Comparison of ENCODE assay signal across 17 cellular contexts in the genomic region with DNA sequence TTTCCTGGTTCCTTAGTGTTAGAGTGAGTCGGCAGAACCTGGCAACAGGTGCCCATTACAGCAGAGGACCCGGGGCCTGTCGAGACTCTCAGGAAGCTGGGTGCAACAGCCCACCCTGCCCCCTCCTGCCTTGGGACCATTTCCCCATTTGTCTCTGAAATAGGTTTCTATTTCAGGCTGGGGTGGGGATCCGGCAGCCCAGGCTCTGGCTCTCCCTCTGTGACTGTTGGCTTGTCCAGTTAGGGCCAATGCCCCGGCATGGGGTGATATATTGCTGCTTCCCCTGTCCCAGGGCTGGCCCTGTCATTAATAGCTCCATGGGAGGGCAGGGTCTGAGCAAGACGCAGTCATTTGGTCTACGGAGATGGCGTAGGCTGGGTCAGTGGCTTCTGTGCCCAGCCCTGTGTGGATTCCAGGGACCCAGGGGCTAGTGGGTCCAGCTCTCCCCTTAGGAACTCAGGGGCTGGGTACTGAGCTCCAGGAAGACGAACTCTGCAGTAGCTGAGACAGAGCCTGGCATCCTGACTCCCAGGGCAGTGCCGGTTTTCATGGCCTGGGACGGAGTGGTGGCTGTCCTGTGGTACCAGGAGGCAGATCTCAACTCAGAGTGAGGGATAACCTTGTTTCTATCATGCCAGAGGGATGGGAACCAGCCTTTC. TPM values are rescaled to one million over a fixed set of nuclear protein-coding genes. Genes with fewer than 3 reads are reported as not detected.
DNase-seq lines count a peak whose midpoint lies in the region; ATAC-seq, FAIRE-seq and TF ChIP-seq lines count a peak whose summit lies in the region.
"Had no signal": no experiment of that assay in that cellular context is flagged by ENCODE, and none has a peak within 500 bp of the region (broad histone marks: within the 10 kb centered on the region; RNA-seq: fewer than 3 reads in every experiment).

No MANE protein-coding gene starts in this region.

- DNase-seq in A549 (ENCODE audit: low read depth in 1 of 2, low spot score in 1 of 2) (no peak), HL-60 (ENCODE audit: low read depth in 1 of 2, low spot score in 1 of 2) (peak in 1 of 2 experiments; percentile 29), K562 (ENCODE audit: extremely low read depth in 1 of 4, low spot score in 3 of 4) (no peak), endothelial cell (ENCODE audit: low spot score) (no peak), MG63 (no peak), T-cell (no peak), dermis blood vessel endothelial cell (no peak)
- no peak for DNase-seq in naive thymus-derived CD4-positive, alpha-beta T cell
- DNase-seq: activated CD8-positive, alpha-beta T cell treated with anti-CD3 and anti-CD28 coated beads for 36 hours; caudate nucleus; COR-L47; NCI-H187; NCI-H510A; WERI-Rb-1 had no signal

- no TSS peak for BruUV-seq in K562 (replicated peaks; lab: Mats Ljungman, UMichigan)

- TF ChIP-seq RAD21 in A549 (conservative IDR thresholded peaks at IDR 0.05 in 1 of 2, IDR thresholded peaks at IDR 0.05 in 1 of 2) (no peak), K562 (CRISPR knock-in tag; conservative IDR thresholded peaks at IDR 0.05 in 1 of 2, IDR thresholded peaks at IDR 0.05 in 1 of 2) (no peak)

- peaks cover 0 to 37% (median 0%) of the 10 kb centered on the region in 5 donors for H3K27me3 Mint-ChIP-seq in naive thymus-derived CD4-positive, alpha-beta T cell
- H3K27me3 Mint-ChIP-seq in endothelial cell (ENCODE audit: unreplicated experiment) (peaks cover 9% of the 10 kb centered on the region), T-cell (peaks cover 3 to 18% of the 10 kb centered on the region in 2 donors)

- in situ Hi-C loops in K562 (cut with MboI) = no loop called here

- H3K4me3 ChIP-seq in A549 (no peak overlapping the region), HL-60 (replicated peaks; ENCODE audit: insufficient read depth, low read length) (peak overlapping the region; percentile 22), K562 (no peak overlapping the region), MG63 (no peak overlapping the region)
- H3K4me3 ChIP-seq in naive thymus-derived CD4-positive, alpha-beta T cell (ENCODE audit: low read length) = no peak overlapping the region

- no peaks in the 10 kb centered on the region for H3K36me3 Mint-ChIP-seq in naive thymus-derived CD4-positive, alpha-beta T cell
- no peaks in the 10 kb centered on the region for H3K36me3 Mint-ChIP-seq in endothelial cell (ENCODE audit: low read depth, unreplicated experiment)
- no peaks in the 10 kb centered on the region for H3K36me3 Mint-ChIP-seq in T-cell

- WGBS in A549 (ENCODE audit: missing lambda C conversion rate) = 88% methylated on average over 11 of the region's 11 CpGs
- WGBS in K562 (ENCODE audit: insufficient coverage, low coverage, missing lambda C conversion rate) = 0% methylated on average over 11 of the region's 11 CpGs

- TF ChIP-seq CTCF in A549 (IDR thresholded peaks at IDR 0.05) (no peak), HL-60 (IDR thresholded peaks at IDR 0.05; ENCODE audit: insufficient read depth, low read length) (no peak), K562 (IDR thresholded peaks at IDR 0.05 in 2 of 3, conservative IDR thresholded peaks at IDR 0.05 in 1 of 3; ENCODE audit: insufficient read depth in 2 of 3, low read depth in 1 of 3, low read length in 3 of 3) (no peak), endothelial cell (IDR thresholded peaks at IDR 0.05; ENCODE audit: unreplicated experiment) (no peak)

- no peaks in the 10 kb centered on the region for H3K27me3 ChIP-seq in HL-60 (ENCODE audit: insufficient read depth, poor library complexity, severe bottlenecking)
- H3K27me3 ChIP-seq in K562 (ENCODE audit: control insufficient read depth in 2 of 2, insufficient read depth in 2 of 2, low read length in 2 of 2) = peaks cover 38 to 52% of the 10 kb centered on the region in 2 experiments
- H3K27me3 ChIP-seq in naive thymus-derived CD4-positive, alpha-beta T cell (ENCODE audit: control insufficient read depth in 2 of 2, insufficient read depth in 2 of 2, low read length in 2 of 2) = no peaks in the 10 kb centered on the region
- no peaks in the 10 kb centered on the region for H3K27me3 ChIP-seq in MG63
- H3K27me3 ChIP-seq: adrenal gland had no signal

- no peaks in the 10 kb centered on the region for H4K20me1 ChIP-seq in K562 (replicated peaks; ENCODE audit: control insufficient read depth, insufficient read depth, low read length)

- H3K79me2 ChIP-seq in K562 (ENCODE audit: control insufficient read depth, insufficient read depth, low read length) = no peaks in the 10 kb centered on the region

- no peaks in the 10 kb centered on the region for H3K9me3 Mint-ChIP-seq in naive thymus-derived CD4-positive, alpha-beta T cell
- H3K9me3 Mint-ChIP-seq in endothelial cell (ENCODE audit: unreplicated experiment) = no peaks in the 10 kb centered on the region
- H3K9me3 Mint-ChIP-seq in T-cell = no peaks in the 10 kb centered on the region
- H3K9me3 Mint-ChIP-seq: activated CD8-positive, alpha-beta T cell treated with anti-CD3 and anti-CD28 coated beads for 36 hours had no signal

- H3K4me1 ChIP-seq in A549 (peaks cover 47% of the 10 kb centered on the region), K562 (replicated peaks in 1 of 2; ENCODE audit: control insufficient read depth in 2 of 2, insufficient read depth in 2 of 2, low read length in 2 of 2) (peaks cover 0 to 14% of the 10 kb centered on the region in 2 experiments; a peak in 3 of 5 replicates)
- no peaks in the 10 kb centered on the region for H3K4me1 ChIP-seq in naive thymus-derived CD4-positive, alpha-beta T cell (ENCODE audit: control insufficient read depth in 2 of 2, insufficient read depth in 2 of 2, low read length in 2 of 2)

- CTCF ChIA-PET in A549 (lab: Yijun Ruan, JAX) (interaction anchor here (0.6 to 16.0 kb wide), 8 partner anchors 12 to 529 kb away, joined by 3 to 224 read pairs (median 3); no protein-coding TSS in a partner anchor), K562 (lab: Yijun Ruan, JAX; ENCODE audit: low intra/inter-chr PET ratio) (no interaction called here), T-cell (lab: Charles Lee) (interaction anchor here (0.5 to 0.7 kb wide), 2 partner anchors 30 to 592 kb away, joined by 3 read pairs; no protein-coding TSS in a partner anchor)
- CTCF ChIA-PET in naive thymus-derived CD4-positive, alpha-beta T cell (lab: Charles Lee) = interaction anchor here (0.6 kb wide), 1 partner anchor 736 kb away, joined by 4 read pairs; no protein-coding TSS in a partner anchor

- TF ChIP-seq EP300 in A549 (IDR thresholded peaks at IDR 0.05) (no peak), K562 (IDR thresholded peaks at IDR 0.05; ENCODE audit: low read length) (no peak)

- peak overlapping the region in 1 of 2 experiments; percentile 39; a peak in 1 of 4 replicates for H3K9ac ChIP-seq in K562 (ENCODE audit: insufficient read depth in 1 of 2, low read depth in 2 of 2, low read length in 2 of 2)

- FAIRE-seq in A549 (lab: Jason Lieb, UNC) (no peak), K562 (lab: Jason Lieb, UNC) (no peak)

- POLR2A ChIA-PET in A549 (lab: Yijun Ruan, JAX) (no interaction called here), K562 (lab: Yijun Ruan, JAX) (interaction anchor here (0.5 to 0.7 kb wide), 3 partner anchors 8 to 948 kb away, joined by 3 read pairs; no protein-coding TSS in a partner anchor), T-cell (lab: Charles Lee) (no interaction called here)
- POLR2A ChIA-PET in naive thymus-derived CD4-positive, alpha-beta T cell (lab: Charles Lee) = no interaction called here

- TF ChIP-seq POLR2A in A549 (IDR thresholded peaks at IDR 0.05; ENCODE audit: low read length) = no peak
- TF ChIP-seq POLR2A in K562 (conservative IDR thresholded peaks at IDR 0.05) = no peak

- H3K36me3 ChIP-seq in K562 (ENCODE audit: control insufficient read depth, insufficient read depth, low read length) (no peaks in the 10 kb centered on the region), MG63 (no peaks in the 10 kb centered on the region)
- no peaks in the 10 kb centered on the region for H3K36me3 ChIP-seq in naive thymus-derived CD4-positive, alpha-beta T cell (ENCODE audit: control insufficient read depth in 2 of 3, insufficient read depth in 3 of 3, low read length in 3 of 3)
- H3K36me3 ChIP-seq: adrenal gland, WERI-Rb-1 had no signal

- H3K27ac ChIP-seq in A549 (peak overlapping the region; percentile 10 to 91; a peak in 4 of 6 replicates), HL-60 (replicated peaks) (no peak overlapping the region), K562 (ENCODE audit: extremely low read depth, low read depth, low read length) (no peak overlapping the region)
- H3K27ac ChIP-seq in naive thymus-derived CD4-positive, alpha-beta T cell (ENCODE audit: low read depth, low read length) = no peak overlapping the region
- H3K27ac ChIP-seq: WERI-Rb-1 had no signal

- H3K4me1 Mint-ChIP-seq in naive thymus-derived CD4-positive, alpha-beta T cell = peaks cover 0 to 2% (median 0%) of the 10 kb centered on the region in 7 donors
- H3K4me1 Mint-ChIP-seq in endothelial cell (ENCODE audit: unreplicated experiment) (peaks cover 12% of the 10 kb centered on the region), T-cell (no peaks in the 10 kb centered on the region)

- H3K27ac Mint-ChIP-seq in naive thymus-derived CD4-positive, alpha-beta T cell = no peak overlapping the region
- H3K27ac Mint-ChIP-seq in endothelial cell (ENCODE audit: unreplicated experiment) = no peak overlapping the region
- no peak overlapping the region for H3K27ac Mint-ChIP-seq in T-cell
- H3K27ac Mint-ChIP-seq: activated CD8-positive, alpha-beta T cell treated with anti-CD3 and anti-CD28 coated beads for 36 hours had no signal

- H3K4me3 Mint-ChIP-seq in naive thymus-derived CD4-positive, alpha-beta T cell = no peak overlapping the region
- H3K4me3 Mint-ChIP-seq in endothelial cell (ENCODE audit: unreplicated experiment) (no peak overlapping the region), T-cell (no peak overlapping the region)
- H3K4me3 Mint-ChIP-seq: activated CD8-positive, alpha-beta T cell treated with anti-CD3 and anti-CD28 coated beads for 36 hours had no signal

- H3K9me3 ChIP-seq in A549 (no peaks in the 10 kb centered on the region), K562 (replicated peaks; ENCODE audit: control insufficient read depth, insufficient read depth, low read depth, low read length) (no peaks in the 10 kb centered on the region), MG63 (no peaks in the 10 kb centered on the region)
- H3K9me3 ChIP-seq in naive thymus-derived CD4-positive, alpha-beta T cell (ENCODE audit: control insufficient read depth in 2 of 3, low read length in 3 of 3) = no peaks in the 10 kb centered on the region
- H3K9me3 ChIP-seq: adrenal gland had no signal

- ATAC-seq in A549 (no peak), K562 (no peak), T-cell (replicated peaks in 1 of 4) (no peak)
- peak; percentile 28 for ATAC-seq in naive thymus-derived CD4-positive, alpha-beta T cell
- ATAC-seq: activated CD8-positive, alpha-beta T cell treated with anti-CD3 and anti-CD28 coated beads for 36 hours; left lobe of liver had no signal

- intact Hi-C loops in K562 (cut with micrococcal nuclease) = no loop called here
- intact Hi-C loops in naive thymus-derived CD4-positive, alpha-beta T cell (cut with micrococcal nuclease) = no loop called here

- peak overlapping the region; percentile 90 for H3K4me2 ChIP-seq in A549
- no peak overlapping the region for H3K4me2 ChIP-seq in K562 (ENCODE audit: insufficient read depth, low read length)

- no peak overlapping the region for H2AFZ ChIP-seq in K562 (ENCODE audit: low read depth, low read length)

- H3K9me1 ChIP-seq in K562 (ENCODE audit: control insufficient read depth, insufficient read depth, low read length) = no peaks in the 10 kb centered on the region

RNA-seq across cellular contexts. Expression of gene P2RY6, which starts 2.7 kb away (rescaled TPM):
- polyA plus RNA-seq in A549 (2011; rRNA removed) (6.8 and 8.4 TPM in 2 replicates), A549 (2017; fragmentation: RNase III; extraction: RNeasy Plus Mini Kit Qiagen cat#74134 plus additional on column Dnase treatment) (8.8 to 11.2 TPM (median 9.1 TPM) in 3 replicates), K562 (2011; rRNA removed) (not detected in 2 replicates), K562 (2014; fragmentation: Illumina TruSeq; extraction: Trizol) (not detected in 2 replicates), K562 (2014; fragmentation: Nextera tagmentation; extraction: Ambion mirVana) (not detected), K562 (2014; rRNA removed) (not detected in 2 replicates)
- polyA plus RNA-seq in A549 (2012; cell fraction: cytosol; rRNA removed) = 37.8 and 59.4 TPM in 2 replicates
- 64.4 and 119 TPM in 2 replicates for polyA plus RNA-seq in A549 (2012; cell fraction: nucleus; rRNA removed)
- 7.6 and 11.6 TPM in 2 replicates for polyA minus RNA-seq in A549 (2011; rRNA and poly(A)+ RNA removed)
- total RNA-seq in K562 (2011; cell fraction: chromatin; rRNA removed; ENCODE audit: low replicate concordance) = not detected in 2 replicates
- not detected in 2 replicates for total RNA-seq in K562 (2011; cell fraction: nucleolus; rRNA removed)
- total RNA-seq in K562 (2011; cell fraction: nucleoplasm; rRNA removed) = not detected in 2 replicates
- total RNA-seq in K562 (2014; rRNA removed) (not detected in 2 replicates), K562 (2014; rRNA removed; fragmentation: Illumina TruSeq; extraction: Trizol) (not detected in 2 replicates), K562 (2015; rRNA removed; fragmentation: Illumina TruSeq; extraction: Trizol) (not detected in 2 replicates), K562 (2021) (not detected in 2 replicates), endothelial cell (ENCODE audit: unreplicated experiment) (0.74 TPM), T-cell (1 to 10 TPM in 1 of 5 donors, not detected in 4; 1.4 TPM), dermis blood vessel endothelial cell (0.05 TPM in 1 of 2 replicates, not detected in the other)
- polyA plus RNA-seq in K562 (2011; cell fraction: cytosol; rRNA removed) = not detected in 2 replicates
- polyA plus RNA-seq in K562 (2011; cell fraction: nucleus; rRNA removed) = not detected in 2 replicates
- polyA plus RNA-seq in K562 (2012) = not detected in 2 replicates
- not detected in 2 replicates for polyA minus RNA-seq in K562 (2011; rRNA and poly(A)+ RNA removed)
- polyA minus RNA-seq in K562 (2011; cell fraction: cytosol; rRNA and poly(A)+ RNA removed) = not detected in 2 replicates
- not detected in 2 replicates for polyA minus RNA-seq in K562 (2011; cell fraction: nucleus; rRNA and poly(A)+ RNA removed)
- 1 to 10 TPM in 1 of 5 experiments, under 1 TPM in 2, not detected in 2; 0.34 to 1.8 (median 0.92) TPM for total RNA-seq in naive thymus-derived CD4-positive, alpha-beta T cell
- polyA plus RNA-seq in naive thymus-derived CD4-positive, alpha-beta T cell = not detected
- total RNA-seq in MG63 (2014; rRNA removed; shearing (Covaris generic); ENCODE audit: low replicate concordance) = 6.7 and 23.4 TPM in 2 replicates
- total RNA-seq: activated CD8-positive, alpha-beta T cell treated with anti-CD3 and anti-CD28 coated beads for 36 hours had no signal

RNA-seq across cellular contexts. Expression of gene ARHGEF17, which starts 33.2 kb away (rescaled TPM):
- polyA plus RNA-seq in A549 (2011; rRNA removed) (7.0 and 11.0 TPM in 2 replicates), A549 (2017; fragmentation: RNase III; extraction: RNeasy Plus Mini Kit Qiagen cat#74134 plus additional on column Dnase treatment) (16.2 to 19.2 TPM (median 16.9 TPM) in 3 replicates), K562 (2011; rRNA removed) (0.68 and 1.2 TPM in 2 replicates), K562 (2014; fragmentation: Illumina TruSeq; extraction: Trizol) (0.10 and 0.17 TPM in 2 replicates), K562 (2014; fragmentation: Nextera tagmentation; extraction: Ambion mirVana) (not detected), K562 (2014; rRNA removed) (0.09 and 0.17 TPM in 2 replicates)
- 15.3 and 21.1 TPM in 2 replicates for polyA plus RNA-seq in A549 (2012; cell fraction: cytosol; rRNA removed)
- polyA plus RNA-seq in A549 (2012; cell fraction: nucleus; rRNA removed) = 105 and 156 TPM in 2 replicates
- polyA minus RNA-seq in A549 (2011; rRNA and poly(A)+ RNA removed) = 12.0 and 17.3 TPM in 2 replicates
- 0.55 and 6.0 TPM in 2 replicates for total RNA-seq in K562 (2011; cell fraction: chromatin; rRNA removed; ENCODE audit: low replicate concordance)
- 2.4 and 4.8 TPM in 2 replicates for total RNA-seq in K562 (2011; cell fraction: nucleolus; rRNA removed)
- total RNA-seq in K562 (2011; cell fraction: nucleoplasm; rRNA removed) = 1.3 and 1.6 TPM in 2 replicates
- total RNA-seq in K562 (2014; rRNA removed) (0.09 and 0.20 TPM in 2 replicates), K562 (2014; rRNA removed; fragmentation: Illumina TruSeq; extraction: Trizol) (0.03 and 0.07 TPM in 2 replicates), K562 (2015; rRNA removed; fragmentation: Illumina TruSeq; extraction: Trizol) (0.04 and 0.23 TPM in 2 replicates), K562 (2021) (0.29 and 0.53 TPM in 2 replicates), endothelial cell (ENCODE audit: unreplicated experiment) (93.3 TPM), T-cell (1 to 10 TPM in 1 of 5 donors, under 1 TPM in 4; 0.23 to 1.0 (median 0.49) TPM), dermis blood vessel endothelial cell (25.0 and 55.4 TPM in 2 replicates)
- polyA plus RNA-seq in K562 (2011; cell fraction: cytosol; rRNA removed) = 0.96 and 2.9 TPM in 2 replicates
- 5.2 and 8.3 TPM in 2 replicates for polyA plus RNA-seq in K562 (2011; cell fraction: nucleus; rRNA removed)
- polyA plus RNA-seq in K562 (2012) = 0.25 and 0.31 TPM in 2 replicates
- polyA minus RNA-seq in K562 (2011; rRNA and poly(A)+ RNA removed) = 1.3 and 1.4 TPM in 2 replicates
- 0.57 and 1.4 TPM in 2 replicates for polyA minus RNA-seq in K562 (2011; cell fraction: cytosol; rRNA and poly(A)+ RNA removed)
- polyA minus RNA-seq in K562 (2011; cell fraction: nucleus; rRNA and poly(A)+ RNA removed) = 3.7 and 4.0 TPM in 2 replicates
- 1 to 10 TPM in 1 of 5 experiments, under 1 TPM in 2, not detected in 2; 0.11 to 1.1 (median 0.98) TPM for total RNA-seq in naive thymus-derived CD4-positive, alpha-beta T cell
- not detected for polyA plus RNA-seq in naive thymus-derived CD4-positive, alpha-beta T cell
- total RNA-seq in MG63 (2014; rRNA removed; shearing (Covaris generic); ENCODE audit: low replicate concordance) = 4.7 and 10.9 TPM in 2 replicates

RNA-seq across cellular contexts. Expression of gene P2RY2, which starts 56.8 kb away (rescaled TPM):
- 3.7 and 5.2 TPM in 2 replicates for polyA plus RNA-seq in A549 (2011; rRNA removed)
- 7.6 and 11.4 TPM in 2 replicates for polyA plus RNA-seq in A549 (2012; cell fraction: cytosol; rRNA removed)
- polyA plus RNA-seq in A549 (2012; cell fraction: nucleus; rRNA removed) = 10.3 and 15.5 TPM in 2 replicates
- polyA plus RNA-seq in A549 (2017; fragmentation: RNase III; extraction: RNeasy Plus Mini Kit Qiagen cat#74134 plus additional on column Dnase treatment) = 6.1 to 6.4 TPM (median 6.4 TPM) in 3 replicates
- 6.8 and 8.8 TPM in 2 replicates for polyA minus RNA-seq in A549 (2011; rRNA and poly(A)+ RNA removed)
- not detected in 2 replicates for total RNA-seq in K562 (2011; cell fraction: chromatin; rRNA removed; ENCODE audit: low replicate concordance)
- not detected in 2 replicates for total RNA-seq in K562 (2011; cell fraction: nucleolus; rRNA removed)
- total RNA-seq in K562 (2011; cell fraction: nucleoplasm; rRNA removed) = not detected in 2 replicates
- not detected in 2 replicates for total RNA-seq in K562 (2014; rRNA removed)
- not detected in 2 replicates for total RNA-seq in K562 (2014; rRNA removed; fragmentation: Illumina TruSeq; extraction: Trizol)
- total RNA-seq in K562 (2015; rRNA removed; fragmentation: Illumina TruSeq; extraction: Trizol) = not detected in 2 replicates
- not detected in 2 replicates for total RNA-seq in K562 (2021)
- not detected in 2 replicates for polyA plus RNA-seq in K562 (2011; rRNA removed)
- polyA plus RNA-seq in K562 (2011; cell fraction: cytosol; rRNA removed) = not detected in 2 replicates
- not detected in 2 replicates for polyA plus RNA-seq in K562 (2011; cell fraction: nucleus; rRNA removed)
- polyA plus RNA-seq in K562 (2012) = not detected in 2 replicates
- not detected in 2 replicates for polyA plus RNA-seq in K562 (2014; fragmentation: Illumina TruSeq; extraction: Trizol)
- not detected for polyA plus RNA-seq in K562 (2014; fragmentation: Nextera tagmentation; extraction: Ambion mirVana)
- polyA plus RNA-seq in K562 (2014; rRNA removed) = not detected in 2 replicates
- polyA minus RNA-seq in K562 (2011; rRNA and poly(A)+ RNA removed) = not detected in 2 replicates
- not detected in 2 replicates for polyA minus RNA-seq in K562 (2011; cell fraction: cytosol; rRNA and poly(A)+ RNA removed)
- not detected in 2 replicates for polyA minus RNA-seq in K562 (2011; cell fraction: nucleus; rRNA and poly(A)+ RNA removed)
- 1 to 10 TPM in 1 of 5 experiments, under 1 TPM in 1, not detected in 3; 0.90 to 5.3 TPM for total RNA-seq in naive thymus-derived CD4-positive, alpha-beta T cell
- not detected for polyA plus RNA-seq in naive thymus-derived CD4-positive, alpha-beta T cell
- 0.10 TPM for total RNA-seq in endothelial cell (ENCODE audit: unreplicated experiment)
- 0.15 and 1.3 TPM in 2 replicates for total RNA-seq in MG63 (2014; rRNA removed; shearing (Covaris generic); ENCODE audit: low replicate concordance)
- total RNA-seq in T-cell = under 1 TPM in 1 of 5 donors, not detected in 4; 0.12 TPM
- total RNA-seq in dermis blood vessel endothelial cell = 0.51 and 1.2 TPM in 2 replicates
- total RNA-seq: activated CD8-positive, alpha-beta T cell treated with anti-CD3 and anti-CD28 coated beads for 36 hours; H4 had no signal

Comparison
In these comparisons a context has a peak if more than half of its experiments do, and no peak if none do; other contexts are left out.
1. H3K27ac ChIP-seq: peak in A549 (2 of 2); none in HL-60 (single experiment), K562 (single experiment) and naive thymus-derived CD4-positive, alpha-beta T cell (single experiment).